In the genomic region with DNA sequence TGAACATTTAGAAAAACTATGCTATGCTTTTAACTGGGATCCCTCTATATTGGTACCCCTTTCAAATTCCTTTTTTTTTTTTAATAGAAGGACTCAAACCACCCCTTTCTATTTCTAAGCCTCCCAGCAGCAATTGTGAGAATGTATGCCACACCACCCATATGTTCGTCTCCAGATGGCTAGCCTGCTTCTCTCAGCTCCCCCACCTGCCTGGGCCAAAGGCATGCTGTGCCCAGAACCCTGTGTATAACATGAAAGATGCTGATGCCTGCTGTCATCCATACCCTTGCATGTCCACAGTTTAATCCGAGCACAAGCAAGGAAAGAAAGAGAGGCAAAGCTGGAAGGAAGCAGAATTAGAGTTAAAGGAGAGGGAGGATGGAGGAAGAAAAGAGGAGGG, we compare ENCODE assay signal across 22 cellular contexts.
A peak's percentile ranks its signal among the peaks of the same experiment; 100 is the strongest.
DNase-seq lines count a peak whose midpoint lies in the region; ATAC-seq and TF ChIP-seq lines count a peak whose summit lies in the region.
"Had no signal": no experiment of that assay in that cellular context is flagged by ENCODE, and none has a peak within 500 bp of the region (broad histone marks: within the 10 kb centered on the region; RNA-seq: fewer than 3 reads in every experiment).

No MANE protein-coding gene starts in this region.

- DNase-seq in DMS 273 treated with DMSO at 0.1 percent for 48 hours (lab: John Stamatoyannopoulos, UW) (peak; percentile 64), NCI-H524 (lab: John Stamatoyannopoulos, UW) (peak; percentile 77 to 93), WERI-Rb-1 (peak; percentile 77), glutamatergic neuron (peak; percentile 56), left cardiac atrium (no peak)
- no peak for DNase-seq in stimulated activated effector memory CD8-positive, alpha-beta T cell treated with anti-CD3 and anti-CD28 coated beads, Interleukin-12 subunit alpha, Interleukin-12 subunit beta, amount 100 ng/mL, for 72 hours (ENCODE audit: low spot score in 2 of 2)
- DNase-seq in NK-92 treated with Interleukin-12 subunit alpha and Interleukin-12 subunit beta, amount 100 ng/mL, for 24 hours (lab: John Stamatoyannopoulos, UW) = no peak
- DNase-seq: GDM1, GM23248, H9, Karpas-422, NCI-H1105, NCI-H1436 treated with DMSO at 0.1 percent for 48 hours, NCI-H2029, NCI-H2227 treated with DMSO at 0.1 percent for 48 hours, NCI-H748 treated with DMSO at 0.1 percent for 48 hours, SHP77 had no signal

- intact Hi-C loops in left cardiac atrium (cut with DNase I) = no loop called here

- H3K4me3 ChIP-seq in WERI-Rb-1 (ENCODE audit: low read depth, low read length) = no peak overlapping the region
- H3K4me3 ChIP-seq: GM12878, GM23248 had no signal

- no peaks in the 10 kb centered on the region for H3K27me3 ChIP-seq in WERI-Rb-1 (ENCODE audit: insufficient read depth, low read depth, severe bottlenecking)

- peak overlapping the region; percentile 82 for H3K4me3 Mint-ChIP-seq in glutamatergic neuron (ENCODE audit: unreplicated experiment)
- H3K4me3 Mint-ChIP-seq in stimulated activated effector memory CD8-positive, alpha-beta T cell treated with anti-CD3 and anti-CD28 coated beads, Interleukin-12 subunit alpha, Interleukin-12 subunit beta, amount 100 ng/mL, for 72 hours = no peak overlapping the region
- H3K4me3 Mint-ChIP-seq: H9 had no signal

- no peaks in the 10 kb centered on the region for H3K9me3 ChIP-seq in WERI-Rb-1 (ENCODE audit: severe bottlenecking)

- H3K27me3 Mint-ChIP-seq in glutamatergic neuron (ENCODE audit: unreplicated experiment) = peaks cover 3% of the 10 kb centered on the region

- H3K36me3 ChIP-seq in WERI-Rb-1 = no peaks in the 10 kb centered on the region

- H3K36me3 Mint-ChIP-seq in glutamatergic neuron (ENCODE audit: unreplicated experiment) = no peaks in the 10 kb centered on the region
- H3K36me3 Mint-ChIP-seq in stimulated activated effector memory CD8-positive, alpha-beta T cell treated with anti-CD3 and anti-CD28 coated beads, Interleukin-12 subunit alpha, Interleukin-12 subunit beta, amount 100 ng/mL, for 72 hours = no peaks in the 10 kb centered on the region

- no peak overlapping the region for H3K27ac ChIP-seq in WERI-Rb-1
- H3K27ac ChIP-seq: GM23248, RWPE1 had no signal

- no peak for TF ChIP-seq CTCF in WERI-Rb-1 (IDR thresholded peaks at IDR 0.05; ENCODE audit: low read depth, low read length)
- no peak for TF ChIP-seq CTCF in glutamatergic neuron (IDR thresholded peaks at IDR 0.05; ENCODE audit: partially characterized antibody, unreplicated experiment)

- ATAC-seq in stimulated activated effector memory CD8-positive, alpha-beta T cell treated with anti-CD3 and anti-CD28 coated beads, Interleukin-12 subunit alpha, Interleukin-12 subunit beta, amount 100 ng/mL, for 72 hours = no peak
- ATAC-seq in HG02970 (IDR thresholded peaks at IDR 0.05; ENCODE audit: low FRiP score, unreplicated experiment) (no peak), left cardiac atrium (no peak)
- ATAC-seq: GM12878, HepG2, Panc1 had no signal

- peaks cover 27% of the 10 kb centered on the region for H3K4me1 Mint-ChIP-seq in glutamatergic neuron (ENCODE audit: low read depth, unreplicated experiment)
- no peaks in the 10 kb centered on the region for H3K4me1 Mint-ChIP-seq in stimulated activated effector memory CD8-positive, alpha-beta T cell treated with anti-CD3 and anti-CD28 coated beads, Interleukin-12 subunit alpha, Interleukin-12 subunit beta, amount 100 ng/mL, for 72 hours
- H3K4me1 Mint-ChIP-seq: H9 had no signal

- H3K27ac Mint-ChIP-seq in glutamatergic neuron (ENCODE audit: unreplicated experiment) = peak overlapping the region; percentile 90
- no peak overlapping the region for H3K27ac Mint-ChIP-seq in stimulated activated effector memory CD8-positive, alpha-beta T cell treated with anti-CD3 and anti-CD28 coated beads, Interleukin-12 subunit alpha, Interleukin-12 subunit beta, amount 100 ng/mL, for 72 hours
- H3K27ac Mint-ChIP-seq: H9 had no signal

- H3K9me3 Mint-ChIP-seq in glutamatergic neuron (ENCODE audit: unreplicated experiment) = peaks cover 3% of the 10 kb centered on the region
- peaks cover 25% of the 10 kb centered on the region for H3K9me3 Mint-ChIP-seq in stimulated activated effector memory CD8-positive, alpha-beta T cell treated with anti-CD3 and anti-CD28 coated beads, Interleukin-12 subunit alpha, Interleukin-12 subunit beta, amount 100 ng/mL, for 72 hours
- H3K9me3 Mint-ChIP-seq: H9 had no signal

Comparison
In these comparisons a context has a peak if more than half of its experiments do, and no peak if none do; other contexts are left out.
1. DNase-seq: peak in DMS 273 treated with DMSO at 0.1 percent for 48 hours (single experiment), NCI-H524 (2 of 2), WERI-Rb-1 (single experiment) and glutamatergic neuron (single experiment); none in stimulated activated effector memory CD8-positive, alpha-beta T cell treated with anti-CD3 and anti-CD28 coated beads, Interleukin-12 subunit alpha, Interleukin-12 subunit beta, amount 100 ng/mL, for 72 hours (0 of 2), left cardiac atrium (single experiment) and NK-92 treated with Interleukin-12 subunit alpha and Interleukin-12 subunit beta, amount 100 ng/mL, for 24 hours (single experiment).